Comparison of ENCODE assay signal across 8 cellular contexts in genomic region chr2:73828818-73829570, GRCh38. TPM values are rescaled to one million over a fixed set of nuclear protein-coding genes. Genes with fewer than 3 reads are reported as not detected.
DNase-seq lines count a peak whose midpoint lies in the region; ATAC-seq and TF ChIP-seq lines count a peak whose summit lies in the region.

Gene STAMBP, plus strand, starts transcription at chr2:73828961. Its CDS starts 1,896 bp downstream, at chr2:73830857.

- peak within 1 kb of the TSS; percentile 94 to 100 (median 99) for H3K27ac Mint-ChIP-seq in CD8-positive, alpha-beta memory T cell

- POLR2A ChIA-PET in CD8-positive, alpha-beta memory T cell (lab: Charles Lee), result interaction anchor here (0.6 to 1.3 kb wide), 6 partner anchors 48 to 629 kb away, joined by 3 to 9 read pairs (median 4); partner anchors contain the start of genes MOB1A, TPRKB and WBP1

- no peaks in the 10 kb centered on the region for H3K9me3 ChIP-seq in CD8-positive, alpha-beta memory T cell (ENCODE audit: low read length)
- H3K9me3 ChIP-seq in lower lobe of right lung, result no peaks in the 10 kb centered on the region

- intact Hi-C loops in lower lobe of right lung (cut with DNase I), result no loop called here

- H3K4me1 Mint-ChIP-seq in CD8-positive, alpha-beta memory T cell, result peaks cover 46 to 61% (median 52%) of the 10 kb centered on the region in 3 donors

- H3K27me3 Mint-ChIP-seq in CD8-positive, alpha-beta memory T cell, result no peaks in the 10 kb centered on the region

- peak within 1 kb of the TSS; percentile 93 for H3K27ac ChIP-seq in CD8-positive, alpha-beta memory T cell (ENCODE audit: low read depth, low read length)
- peak within 1 kb of the TSS; percentile 92 for H3K27ac ChIP-seq in lower lobe of right lung

- ATAC-seq in GM19468 (IDR thresholded peaks at IDR 0.05; ENCODE audit: extremely low read depth, unreplicated experiment) (peak; percentile 55), lower lobe of right lung (peak; percentile 98 to 99)

- no peak for TF ChIP-seq CTCF in lower lobe of right lung (IDR thresholded peaks at IDR 0.05)

- peak within 1 kb of the TSS; percentile 92 for H3K4me3 ChIP-seq in CD8-positive, alpha-beta memory T cell (ENCODE audit: low read length)
- peak within 1 kb of the TSS; percentile 69 for H3K4me3 ChIP-seq in lower lobe of right lung

- H3K4me1 ChIP-seq in CD8-positive, alpha-beta memory T cell (ENCODE audit: insufficient read depth, low read length), result peaks cover 32% of the 10 kb centered on the region
- peaks cover 21% of the 10 kb centered on the region for H3K4me1 ChIP-seq in lower lobe of right lung

- CTCF ChIA-PET in CD8-positive, alpha-beta memory T cell (lab: Charles Lee), result interaction anchor here (1.0 to 2.5 kb wide), 8 partner anchors 9 to 506 kb away, joined by 3 to 11 read pairs (median 6); partner anchors contain the start of genes BOLA3 and MOB1A

- peak; percentile 86 to 94 (median 90) for DNase-seq in CD8-positive, alpha-beta memory T cell
- peak; percentile 89 for DNase-seq in HS-5 (ENCODE audit: low read depth)
- DNase-seq in NK-92 treated with Interleukin-12 subunit alpha and Interleukin-12 subunit beta, amount 100 ng/mL, for 24 hours (lab: John Stamatoyannopoulos, UW), result peak; percentile 85
- peak; percentile 92 for DNase-seq in activated CD8-positive, alpha-beta memory T cell treated with anti-CD3 and anti-CD28 coated beads for 24 hours
- DNase-seq in effector CD4-positive, alpha-beta T cell, result peak; percentile 90
- DNase-seq in lower lobe of right lung, result peak; percentile 97
- DNase-seq in stimulated activated CD4-positive, alpha-beta T cell treated with anti-CD3 and anti-CD28 coated beads, TNF-alpha, amount 100 ng/mL, for 24 hours (ENCODE audit: low read depth in 3 of 3), result peak; percentile 81 to 92 (median 81)

- H3K4me3 Mint-ChIP-seq in CD8-positive, alpha-beta memory T cell, result peak within 1 kb of the TSS; percentile 82 to 98 (median 96)

- H3K36me3 Mint-ChIP-seq in CD8-positive, alpha-beta memory T cell, result peaks cover 7 to 32% (median 8%) of the 10 kb centered on the region in 3 donors

- peaks cover 9% of the 10 kb centered on the region for H3K36me3 ChIP-seq in CD8-positive, alpha-beta memory T cell (ENCODE audit: insufficient read depth, low read length)
- H3K36me3 ChIP-seq in lower lobe of right lung, result peaks cover 25% of the 10 kb centered on the region

- no peaks in the 10 kb centered on the region for H3K9me3 Mint-ChIP-seq in CD8-positive, alpha-beta memory T cell

- H3K27me3 ChIP-seq in CD8-positive, alpha-beta memory T cell (ENCODE audit: insufficient read depth, low read length, poor library complexity, severe bottlenecking), result no peaks in the 10 kb centered on the region
- H3K27me3 ChIP-seq in lower lobe of right lung (ENCODE audit: low read depth), result no peaks in the 10 kb centered on the region

RNA-seq across cellular contexts. Expression of gene STAMBP, which starts in this region (rescaled TPM):
- total RNA-seq in CD8-positive, alpha-beta memory T cell, result 10 to 100 TPM; 71.7 to 71.9 TPM
- 47.8 TPM for polyA plus RNA-seq in CD8-positive, alpha-beta memory T cell
- 31.3 TPM for total RNA-seq in lower lobe of right lung

Comparison
In these comparisons a context has a peak if more than half of its experiments do, and no peak if none do; other contexts are left out.
1. Peak in every context shown above with its lines: DNase-seq, ATAC-seq, H3K4me3 ChIP-seq and H3K27ac ChIP-seq.